Comparison of ENCODE assay signal across 12 cellular contexts in genomic region chr17:63039899-63040602, GRCh38.
A peak's percentile ranks its signal among the peaks of the same experiment; 100 is the strongest.
DNase-seq lines count a peak whose midpoint lies in the region; ATAC-seq and TF ChIP-seq lines count a peak whose summit lies in the region.
"Had no signal": no experiment of that assay in that cellular context is flagged by ENCODE, and none has a peak within 500 bp of the region (broad histone marks: within the 10 kb centered on the region; RNA-seq: fewer than 3 reads in every experiment).

No MANE protein-coding gene starts in this region.

- no peak overlapping the region for H3K4me3 ChIP-seq in KMS-11 (IDR thresholded peaks at IDR 0.05; ENCODE audit: insufficient read depth, low read depth, low read length)
- H3K4me3 ChIP-seq in left lung = no peak overlapping the region
- no peak overlapping the region for H3K4me3 ChIP-seq in thyroid gland (replicated peaks in 1 of 3)
- no peak overlapping the region for H3K4me3 ChIP-seq in Caco-2 (ENCODE audit: low read depth, low read length)
- H3K4me3 ChIP-seq in esophagus squamous epithelium = no peak overlapping the region

- H3K27me3 Mint-ChIP-seq in Caco-2 (ENCODE audit: insufficient read depth, unreplicated experiment) = peaks cover 11% of the 10 kb centered on the region

- WGBS in thyroid gland, 2 donors = 68 to 70% methylated on average over 5 of the region's 5 CpGs
- WGBS in esophagus squamous epithelium, 2 donors = 49 to 68% methylated on average over 5 of the region's 5 CpGs

- no peak overlapping the region for H3K27ac Mint-ChIP-seq in Caco-2 (ENCODE audit: unreplicated experiment)
- H3K27ac Mint-ChIP-seq: memory B cell had no signal

- ATAC-seq in left lung = peak; percentile 90
- no peak for ATAC-seq in GM21786 (IDR thresholded peaks at IDR 0.05; ENCODE audit: unreplicated experiment)

- H2AFZ ChIP-seq in KMS-11 (ENCODE audit: low read depth) = peak overlapping the region; percentile 56

- CTCF ChIA-PET in Caco-2 (lab: Charles Lee) = no interaction called here

- H3K9me3 ChIP-seq in left lung (no peaks in the 10 kb centered on the region), thyroid gland (no peaks in the 10 kb centered on the region), Caco-2 (no peaks in the 10 kb centered on the region), esophagus squamous epithelium (no peaks in the 10 kb centered on the region)
- H3K9me3 ChIP-seq: tibial nerve had no signal

- no peak for TF ChIP-seq CTCF in KMS-11 (conservative IDR thresholded peaks at IDR 0.05; ENCODE audit: low read depth, low read length)
- no peak for TF ChIP-seq CTCF in left lung (IDR thresholded peaks at IDR 0.05)
- no peak for TF ChIP-seq CTCF in thyroid gland (IDR thresholded peaks at IDR 0.05)
- TF ChIP-seq CTCF in Caco-2 (IDR thresholded peaks at IDR 0.05; ENCODE audit: insufficient read depth in 1 of 2, low read depth in 1 of 2, low read length in 1 of 2, severe bottlenecking in 1 of 2, unreplicated experiment in 1 of 2) = no peak
- no peak for TF ChIP-seq CTCF in esophagus squamous epithelium (IDR thresholded peaks at IDR 0.05)

- H3K9ac ChIP-seq in KMS-11 = peak overlapping the region; percentile 39; the same call in 1 of the 2 replicates

- no peaks in the 10 kb centered on the region for H3K27me3 ChIP-seq in KMS-11 (ENCODE audit: insufficient read depth, low read depth)
- H3K27me3 ChIP-seq in left lung = no peaks in the 10 kb centered on the region
- no peaks in the 10 kb centered on the region for H3K27me3 ChIP-seq in thyroid gland
- no peaks in the 10 kb centered on the region for H3K27me3 ChIP-seq in Caco-2 (replicated peaks; ENCODE audit: control insufficient read depth, insufficient read depth, low read length)
- H3K27me3 ChIP-seq in esophagus squamous epithelium = no peaks in the 10 kb centered on the region
- H3K27me3 ChIP-seq: tibial nerve had no signal

- H3K9me3 Mint-ChIP-seq in Caco-2 (ENCODE audit: unreplicated experiment) = no peaks in the 10 kb centered on the region
- H3K9me3 Mint-ChIP-seq: memory B cell had no signal

- no peak overlapping the region for H3K4me3 Mint-ChIP-seq in Caco-2 (ENCODE audit: unreplicated experiment)
- H3K4me3 Mint-ChIP-seq: memory B cell had no signal

- peak overlapping the region; percentile 59 for H3K27ac ChIP-seq in KMS-11
- H3K27ac ChIP-seq in left lung = no peak overlapping the region
- H3K27ac ChIP-seq in thyroid gland = no peak overlapping the region
- no peak overlapping the region for H3K27ac ChIP-seq in esophagus squamous epithelium
- H3K27ac ChIP-seq: tibial nerve had no signal

- POLR2A ChIA-PET in Caco-2 (lab: Charles Lee) = no interaction called here

- H4K20me1 ChIP-seq in KMS-11 (ENCODE audit: insufficient read depth) = no peaks in the 10 kb centered on the region

- no TSS peak for BruUV-seq in Caco-2 (replicated peaks; lab: Mats Ljungman, UMichigan)

- intact Hi-C loops in left lung (cut with DNase I) (no loop called here), thyroid gland (cut with DNase I) (no loop called here), Caco-2 (cut with micrococcal nuclease; ENCODE audit: unreplicated experiment) (no loop called here), esophagus squamous epithelium (cut with DNase I) (no loop called here)

- H3K36me3 ChIP-seq in KMS-11 (ENCODE audit: insufficient read depth) (no peaks in the 10 kb centered on the region), left lung (no peaks in the 10 kb centered on the region), thyroid gland (no peaks in the 10 kb centered on the region), Caco-2 (ENCODE audit: control insufficient read depth, insufficient read depth, low read length) (no peaks in the 10 kb centered on the region), esophagus squamous epithelium (no peaks in the 10 kb centered on the region)
- H3K36me3 ChIP-seq: tibial nerve had no signal

- peak overlapping the region; percentile 93 for H3K4me2 ChIP-seq in KMS-11

- peak; percentile 8 for DNase-seq in COLO668 (lab: John Stamatoyannopoulos, UW; ENCODE audit: unreplicated experiment)
- peak; percentile 34 for DNase-seq in amniotic epithelial cell (ENCODE audit: low read depth)
- DNase-seq in left lung = no peak
- no peak for DNase-seq in thyroid gland
- no peak for DNase-seq in Caco-2
- DNase-seq in esophagus squamous epithelium (lab: John Stamatoyannopoulos, UW) = no peak
- DNase-seq: activated CD8-positive, alpha-beta memory T cell treated with anti-CD3 and anti-CD28 coated beads, Interleukin-2, amount 50 U/mL, for 4 hours; DMS79 had no signal

- no peaks in the 10 kb centered on the region for H3K36me3 Mint-ChIP-seq in Caco-2 (ENCODE audit: insufficient read depth, unreplicated experiment)
- H3K36me3 Mint-ChIP-seq: memory B cell had no signal

- H3K79me2 ChIP-seq in KMS-11 (ENCODE audit: insufficient read depth, low read depth) = no peaks in the 10 kb centered on the region

- H3K4me1 ChIP-seq in KMS-11 (ENCODE audit: low read depth, poor library complexity, severe bottlenecking) (peaks cover 40% of the 10 kb centered on the region), left lung (peaks cover 0 to 14% of the 10 kb centered on the region in 2 donors), thyroid gland (no peaks in the 10 kb centered on the region), Caco-2 (no peaks in the 10 kb centered on the region), esophagus squamous epithelium (peaks cover 0 to 27% (median 5%) of the 10 kb centered on the region in 3 donors)

- TF ChIP-seq POLR2A in thyroid gland (IDR thresholded peaks at IDR 0.05) (no peak), esophagus squamous epithelium (IDR thresholded peaks at IDR 0.05) (no peak)

- no peaks in the 10 kb centered on the region for H3K4me1 Mint-ChIP-seq in Caco-2 (ENCODE audit: low read depth, unreplicated experiment)

Comparison
In these comparisons a context has a peak if more than half of its experiments do, and no peak if none do; other contexts are left out.
1. DNase-seq: peak in COLO668 (single experiment) and amniotic epithelial cell (single experiment); none in left lung (0 of 2), thyroid gland (0 of 2), Caco-2 (0 of 2) and esophagus squamous epithelium (single experiment).